27 cellular contexts compared by ENCODE assay signal in the genomic region with DNA sequence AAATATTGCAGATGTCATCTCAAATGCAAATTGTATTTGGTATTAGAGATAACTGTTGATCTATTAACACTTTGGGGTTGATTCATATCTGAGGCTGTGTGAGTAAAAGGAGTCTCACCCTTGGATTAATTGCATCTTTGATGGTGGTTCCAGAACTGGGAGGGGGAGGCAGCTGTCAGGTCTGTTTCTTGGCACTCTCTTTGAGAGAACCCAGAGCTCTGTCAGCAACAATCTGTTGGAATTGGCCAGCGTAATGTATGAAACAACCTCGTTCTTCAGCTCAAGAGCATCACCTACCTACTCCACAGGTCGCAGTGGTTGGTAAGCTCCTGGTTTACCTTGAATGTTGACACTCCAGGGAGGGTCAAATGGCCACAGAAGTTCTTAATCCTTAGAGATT.
"Had no signal": no experiment of that assay in that cellular context is flagged by ENCODE, and none has a peak within 500 bp of the region (broad histone marks: within the 10 kb centered on the region; RNA-seq: fewer than 3 reads in every experiment).

No MANE protein-coding gene starts in this region.

- H3K9ac ChIP-seq: neural progenitor cell had no signal

- H3K4me2 ChIP-seq: neural progenitor cell, smooth muscle cell had no signal

- DNase-seq: activated B cell treated with CpG ODN at 0.5 μM for 24 hours; activated CD8-positive, alpha-beta memory T cell treated with anti-CD3 and anti-CD28 coated beads, Interleukin-2, amount 10 ng/mL, durations not matched to agents 7 days and 5 days; activated CD8-positive, alpha-beta T cell treated with anti-CD3 and anti-CD28 coated beads, Interleukin-2, amount 10 ng/mL, durations not matched to agents 7 days and 5 days; activated naive CD4-positive, alpha-beta T cell; activated T-cell treated with anti-CD3 and anti-CD28 coated beads for 4 hours; activated T-cell treated with anti-CD3 and anti-CD28 coated beads, Interleukin-2, amount 50 U/mL, for 72 hours; anterior cingulate cortex; effector memory CD4-positive, alpha-beta T cell; kidney glomerular epithelial cell; lower lobe of right lung; mesenchymal stem cell; natural killer cell; occipital lobe; stimulated activated CD4-positive, alpha-beta T cell treated with anti-CD3 and anti-CD28 coated beads, Interleukin-1b, Interleukin-23, amount 100 ng/mL, for 48 hours; stimulated activated CD4-positive, alpha-beta T cell treated with anti-CD3 and anti-CD28 coated beads, Interleukin-4, amount 100 ng/mL, for 4 hours; stimulated activated CD8-positive, alpha-beta memory T cell treated with anti-CD3 and anti-CD28 coated beads, Interleukin-4, amount 100 ng/mL, for 48 hours; stimulated activated naive CD8-positive, alpha-beta T cell treated with anti-CD3 and anti-CD28 coated beads, Interleukin-15, amount 100 ng/mL, for 72 hours; upper lobe of left lung had no signal

- H3K27ac ChIP-seq: coronary artery, dorsolateral prefrontal cortex, lower lobe of right lung, neural progenitor cell, right atrium auricular region, upper lobe of left lung, vagina had no signal

- ATAC-seq: activated CD8-positive, alpha-beta memory T cell treated with anti-CD3 and anti-CD28 coated beads, Interleukin-2, amount 10 ng/mL, durations not matched to agents 7 days and 5 days; activated CD8-positive, alpha-beta T cell treated with anti-CD3 and anti-CD28 coated beads, Interleukin-2, amount 10 ng/mL, durations not matched to agents 7 days and 5 days; activated naive CD4-positive, alpha-beta T cell treated with anti-CD3 and anti-CD28 coated beads, Interleukin-2, amount 50 U/mL, for 72 hours; activated T-cell treated with anti-CD3 and anti-CD28 coated beads, Interleukin-2, amount 50 U/mL, for 72 hours; left lobe of liver; lower lobe of right lung; natural killer cell; stimulated activated memory B cell treated with anti-CD40 and anti-IgM and Interleukin-4, amounts not matched to agents 10 μg/mL and 1 μg/mL and 100 μg/mL, for 72 hours; stimulated activated naive CD8-positive, alpha-beta T cell treated with anti-CD3 and anti-CD28 coated beads, Interleukin-15, amount 100 ng/mL, for 72 hours had no signal

- H3K27me3 ChIP-seq: dorsolateral prefrontal cortex, right atrium auricular region, upper lobe of left lung, vagina had no signal

- H2AFZ ChIP-seq: neural progenitor cell had no signal

- H3K36me3 ChIP-seq: lower lobe of right lung, neural progenitor cell, right atrium auricular region, upper lobe of left lung, vagina had no signal

- H3K9me3 ChIP-seq: lower lobe of right lung, right atrium auricular region, upper lobe of left lung, vagina had no signal

- H3K4me3 ChIP-seq: coronary artery, dorsolateral prefrontal cortex, lower lobe of right lung, neural progenitor cell, right atrium auricular region, smooth muscle cell, upper lobe of left lung, vagina had no signal

- H3K4me1 ChIP-seq: lower lobe of right lung, neural progenitor cell, right atrium auricular region, upper lobe of left lung, vagina had no signal
